ENCODE assay signal across 6 cellular contexts in genomic region chr1:1013922-1014617, GRCh38. TPM values are rescaled to one million over a fixed set of nuclear protein-coding genes. Genes with fewer than 3 reads are reported as not detected.
DNase-seq lines count a peak whose midpoint lies in the region; ATAC-seq and TF ChIP-seq lines count a peak whose summit lies in the region.

No MANE protein-coding gene starts in this region.

- 53 to 54% methylated on average over 41 of the region's 41 CpGs for WGBS in heart right ventricle, 2 donors
- 76 to 83% methylated on average over 18 to 19 of the region's 41 CpGs for WGBS in thyroid gland, 2 donors

- no peaks in the 10 kb centered on the region for H3K36me3 ChIP-seq in heart right ventricle
- H3K36me3 ChIP-seq in thyroid gland, result no peaks in the 10 kb centered on the region

- H3K4me1 ChIP-seq in heart right ventricle, result peaks cover 5 to 31% (median 17%) of the 10 kb centered on the region in 9 donors
- peaks cover 6 to 14% of the 10 kb centered on the region in 2 donors for H3K4me1 ChIP-seq in thyroid gland

- ATAC-seq in heart right ventricle (peak; percentile 24 to 71 (median 48)), HG02642 (IDR thresholded peaks at IDR 0.05; ENCODE audit: poor library complexity, unreplicated experiment) (no peak), HG02870 (IDR thresholded peaks at IDR 0.05; ENCODE audit: unreplicated experiment) (no peak)

- DNase-seq in GM12865 (ENCODE audit: low read depth) (peak; percentile 76), T-helper 2 cell (peak in 3 of 5 experiments; percentile 10 to 74 (median 28)), heart right ventricle (no peak), thyroid gland (no peak)

- H3K9me3 ChIP-seq in heart right ventricle (no peaks in the 10 kb centered on the region), thyroid gland (no peaks in the 10 kb centered on the region)

- peak overlapping the region; percentile 32 to 96 (median 90) for H3K27ac ChIP-seq in heart right ventricle
- H3K27ac ChIP-seq in thyroid gland, result peak overlapping the region; percentile 78 to 91 (median 84)

- no peak for TF ChIP-seq POLR2A in thyroid gland (IDR thresholded peaks at IDR 0.05)

- H3K27me3 ChIP-seq in heart right ventricle (no peaks in the 10 kb centered on the region), thyroid gland (no peaks in the 10 kb centered on the region)

- H3K4me3 ChIP-seq in GM12865 (ENCODE audit: low read depth, low read length) (peak overlapping the region; percentile 82), heart right ventricle (peak overlapping the region; percentile 48 to 80 (median 72)), thyroid gland (replicated peaks in 1 of 3) (peak overlapping the region in 1 of 3 donors; percentile 53)

- TF ChIP-seq CTCF in GM12865 (IDR thresholded peaks at IDR 0.05; ENCODE audit: insufficient read depth, low read depth, low read length, missing control alignments), result no peak
- TF ChIP-seq CTCF in heart right ventricle (IDR thresholded peaks at IDR 0.05), result no peak
- no peak for TF ChIP-seq CTCF in thyroid gland (IDR thresholded peaks at IDR 0.05)

- intact Hi-C loops in heart right ventricle (cut with DNase I) (loop anchor here in 1 of 10 donors (10.0 kb wide), 1 partner anchor 51 kb away; no protein-coding TSS in a partner anchor), thyroid gland (cut with DNase I) (no loop called here)

RNA-seq across cellular contexts. Expression of gene ISG15, which starts 0.8 kb away (rescaled TPM):
- total RNA-seq in heart right ventricle (100 to 1,000 TPM in 1 of 10 donors, 10 to 100 TPM in 8, 1 to 10 TPM in 1; 9.8 to 169 (median 20.9) TPM), thyroid gland (10 to 100 TPM; 18.5 to 57.5 (median 37.8) TPM)
- polyA plus RNA-seq in heart right ventricle, result 100 to 1,000 TPM in 1 of 2 donors, 10 to 100 TPM in 1; 51.7 to 186 TPM

RNA-seq across cellular contexts. Expression of gene AGRN, which starts 5.8 kb away (rescaled TPM):
- total RNA-seq in heart right ventricle (10 to 100 TPM; 12.7 to 33.9 (median 18.3) TPM), thyroid gland (100 to 1,000 TPM in 3 of 4 donors, 10 to 100 TPM in 1; 68.3 to 147 (median 129) TPM)
- 10 to 100 TPM; 11.5 to 30.7 TPM for polyA plus RNA-seq in heart right ventricle

RNA-seq across cellular contexts. Expression of gene HES4, which starts 14.2 kb away (rescaled TPM):
- total RNA-seq in heart right ventricle, result 10 to 100 TPM; 28.5 to 78.1 (median 41.6) TPM
- polyA plus RNA-seq in heart right ventricle, result 10 to 100 TPM; 49.2 to 49.8 TPM
- total RNA-seq in thyroid gland, result 10 to 100 TPM in 3 of 4 donors, 1 to 10 TPM in 1; 5.0 to 29.2 (median 18.6) TPM

RNA-seq across cellular contexts. Expression of gene PERM1, which starts 32.2 kb away (rescaled TPM):
- 100 to 1,000 TPM in 8 of 10 donors, 10 to 100 TPM in 2; 66.2 to 238 (median 122) TPM for total RNA-seq in heart right ventricle
- polyA plus RNA-seq in heart right ventricle, result 100 to 1,000 TPM in 1 of 2 donors, 10 to 100 TPM in 1; 55.1 to 513 TPM
- total RNA-seq in thyroid gland, result under 1 TPM in 1 of 4 donors, not detected in 3; 0.22 TPM

RNA-seq across cellular contexts. Expression of gene PLEKHN1, which starts 47.8 kb away (rescaled TPM):
- total RNA-seq in heart right ventricle (under 1 TPM in 2 of 10 donors, not detected in 8; 0.13 to 0.30 TPM), thyroid gland (under 1 TPM in 2 of 4 donors, not detected in 2; 0.25 to 0.27 TPM)
- polyA plus RNA-seq in heart right ventricle, result under 1 TPM; 0.28 to 0.37 TPM

Comparison
In these comparisons a context has a peak if more than half of its experiments do, and no peak if none do; other contexts are left out.
1. DNase-seq: peak in GM12865 (single experiment) and T-helper 2 cell (3 of 5); none in heart right ventricle (0 of 2) and thyroid gland (0 of 2).
2. ATAC-seq: peak in heart right ventricle (8 of 8); none in HG02642 (single experiment) and HG02870 (single experiment).